18 cellular contexts compared by ENCODE assay signal in the genomic region with DNA sequence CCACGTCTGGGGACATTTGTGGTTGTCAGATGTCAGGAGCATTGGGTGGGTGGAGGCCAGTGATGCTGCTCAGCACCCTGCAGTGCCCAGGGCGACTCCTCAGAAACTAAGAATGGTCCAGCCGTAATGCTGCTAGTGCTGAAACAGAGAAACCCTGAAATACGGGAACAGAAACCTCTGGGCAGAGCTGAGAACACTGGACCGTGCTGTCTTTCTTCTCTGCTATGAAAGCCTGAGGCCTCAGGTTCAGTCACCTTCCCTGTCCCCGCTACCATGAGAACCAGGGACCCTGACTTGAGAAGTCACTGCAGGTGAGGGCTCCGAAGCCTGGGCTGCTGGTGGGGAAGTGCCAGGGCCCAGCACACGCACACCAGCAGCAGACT. TPM values are rescaled to one million over a fixed set of nuclear protein-coding genes. Genes with fewer than 3 reads are reported as not detected.
DNase-seq lines count a peak whose midpoint lies in the region; ATAC-seq and TF ChIP-seq lines count a peak whose summit lies in the region.
"Had no signal": no experiment of that assay in that cellular context is flagged by ENCODE, and none has a peak within 500 bp of the region (broad histone marks: within the 10 kb centered on the region; RNA-seq: fewer than 3 reads in every experiment).

No MANE protein-coding gene starts in this region.

- peaks cover 62% of the 10 kb centered on the region for H4K20me1 ChIP-seq in BLaER1
- H4K20me1 ChIP-seq in osteoblast (ENCODE audit: insufficient read depth, low read length): peaks cover 14% of the 10 kb centered on the region

- H3K27me3 Mint-ChIP-seq in activated B cell treated with CpG ODN at 0.5 μM for 24 hours: no peaks in the 10 kb centered on the region
- H3K27me3 Mint-ChIP-seq in activated CD4-positive, alpha-beta T cell treated with anti-CD3 and anti-CD28 coated beads for 36 hours: no peaks in the 10 kb centered on the region
- H3K27me3 Mint-ChIP-seq: activated CD8-positive, alpha-beta T cell treated with anti-CD3 and anti-CD28 coated beads for 36 hours had no signal

- CTCF ChIA-PET in activated B cell treated with CpG ODN at 0.5 μM for 24 hours (lab: Charles Lee): no interaction called here
- CTCF ChIA-PET in activated CD4-positive, alpha-beta T cell treated with anti-CD3 and anti-CD28 coated beads for 36 hours (lab: Charles Lee): no interaction called here

- TF ChIP-seq CTCF in activated B cell treated with CpG ODN at 0.5 μM for 24 hours (IDR thresholded peaks at IDR 0.05) (no peak), osteoblast (IDR thresholded peaks at IDR 0.05; ENCODE audit: extremely low read depth, low read depth, low read length) (no peak)

- H3K36me3 ChIP-seq in BLaER1: peaks cover 100% of the 10 kb centered on the region
- H3K36me3 ChIP-seq in osteoblast (ENCODE audit: insufficient read depth, low read length): peaks cover 94% of the 10 kb centered on the region
- H3K36me3 ChIP-seq: ovary had no signal

- peak; percentile 60 for ATAC-seq in GM19395 (IDR thresholded peaks at IDR 0.05; ENCODE audit: unreplicated experiment)
- ATAC-seq in activated B cell treated with CpG ODN at 0.5 μM for 24 hours (ENCODE audit: low read depth): peak; percentile 90
- no peak for ATAC-seq in activated CD4-positive, alpha-beta T cell treated with anti-CD3 and anti-CD28 coated beads for 36 hours
- no peak for ATAC-seq in HG03045 (IDR thresholded peaks at IDR 0.05; ENCODE audit: unreplicated experiment)
- ATAC-seq in HG02571 (IDR thresholded peaks at IDR 0.05; ENCODE audit: unreplicated experiment): no peak
- ATAC-seq: activated CD8-positive, alpha-beta T cell treated with anti-CD3 and anti-CD28 coated beads for 36 hours had no signal

- H3K4me2 ChIP-seq in BLaER1 (peak overlapping the region; percentile 1; the same call in 1 of the 2 replicates), osteoblast (ENCODE audit: insufficient read depth, low read length) (no peak overlapping the region)

- peaks cover 96% of the 10 kb centered on the region for H3K36me3 Mint-ChIP-seq in activated B cell treated with CpG ODN at 0.5 μM for 24 hours (ENCODE audit: low read depth)
- H3K36me3 Mint-ChIP-seq in activated CD4-positive, alpha-beta T cell treated with anti-CD3 and anti-CD28 coated beads for 36 hours (ENCODE audit: low read depth): peaks cover 57% of the 10 kb centered on the region

- POLR2A ChIA-PET in activated B cell treated with CpG ODN at 0.5 μM for 24 hours (lab: Charles Lee): interaction anchor here (1.3 kb wide), 1 partner anchor 23 kb away, joined by 5 read pairs; the partner anchor contains the start of gene VMAC
- POLR2A ChIA-PET in activated CD4-positive, alpha-beta T cell treated with anti-CD3 and anti-CD28 coated beads for 36 hours (lab: Charles Lee): no interaction called here

- H3K27me3 ChIP-seq in BLaER1: no peaks in the 10 kb centered on the region
- H3K27me3 ChIP-seq in osteoblast (ENCODE audit: insufficient read depth, low read length): no peaks in the 10 kb centered on the region
- H3K27me3 ChIP-seq: ovary had no signal

- H3K4me3 ChIP-seq in BLaER1 (no peak overlapping the region), osteoblast (ENCODE audit: insufficient read depth, low read length) (no peak overlapping the region)
- H3K4me3 ChIP-seq: ovary had no signal

- H3K9me3 ChIP-seq in BLaER1: no peaks in the 10 kb centered on the region
- no peaks in the 10 kb centered on the region for H3K9me3 ChIP-seq in osteoblast (ENCODE audit: low read depth, low read length)
- H3K9me3 ChIP-seq: ovary had no signal

- H3K4me1 Mint-ChIP-seq in activated B cell treated with CpG ODN at 0.5 μM for 24 hours: peaks cover 15% of the 10 kb centered on the region
- no peaks in the 10 kb centered on the region for H3K4me1 Mint-ChIP-seq in activated CD4-positive, alpha-beta T cell treated with anti-CD3 and anti-CD28 coated beads for 36 hours

- H3K27ac ChIP-seq in BLaER1 (0 out of 2 replicates have a peak overlapping the region, but pooled peaks have one; percentile 18), osteoblast (ENCODE audit: low read depth, low read length) (peak overlapping the region; percentile 79)
- H3K27ac ChIP-seq: ovary had no signal

- H3K9me3 Mint-ChIP-seq in activated B cell treated with CpG ODN at 0.5 μM for 24 hours: no peaks in the 10 kb centered on the region
- no peaks in the 10 kb centered on the region for H3K9me3 Mint-ChIP-seq in activated CD4-positive, alpha-beta T cell treated with anti-CD3 and anti-CD28 coated beads for 36 hours (ENCODE audit: low read depth)
- H3K9me3 Mint-ChIP-seq: activated CD8-positive, alpha-beta T cell treated with anti-CD3 and anti-CD28 coated beads for 36 hours had no signal

- intact Hi-C loops in activated B cell treated with CpG ODN at 0.5 μM for 24 hours (cut with micrococcal nuclease): no loop called here
- intact Hi-C loops in activated CD4-positive, alpha-beta T cell treated with anti-CD3 and anti-CD28 coated beads for 36 hours (cut with DNase I, micrococcal nuclease): no loop called here

- H3K9ac ChIP-seq in BLaER1: peak overlapping the region; percentile 38

- H3K27ac Mint-ChIP-seq in activated B cell treated with CpG ODN at 0.5 μM for 24 hours: peak overlapping the region; percentile 50
- no peak overlapping the region for H3K27ac Mint-ChIP-seq in activated CD4-positive, alpha-beta T cell treated with anti-CD3 and anti-CD28 coated beads for 36 hours
- H3K27ac Mint-ChIP-seq: activated CD8-positive, alpha-beta T cell treated with anti-CD3 and anti-CD28 coated beads for 36 hours had no signal

- DNase-seq in activated B cell treated with CpG ODN at 0.5 μM for 24 hours: no peak
- DNase-seq in osteoblast (ENCODE audit: insufficient read length, low spot score, missing footprints): peak; percentile 19
- no peak for DNase-seq in HuH-7.5 (ENCODE audit: low spot score)
- DNase-seq in activated CD4-positive, alpha-beta T cell treated with anti-CD3 and anti-CD28 coated beads for 36 hours: no peak
- DNase-seq: activated CD8-positive, alpha-beta T cell treated with anti-CD3 and anti-CD28 coated beads for 36 hours; activated naive CD4-positive, alpha-beta T cell treated with anti-CD3 and anti-CD28 coated beads, Interleukin-2, amount 50 U/mL, for 16 hours; cerebellar nuclear complex; DND-41; KG1; NCI-H2081 treated with DMSO at 0.1 percent for 48 hours; OCI-M1; ovary; T-helper 2 cell had no signal

- H2AFZ ChIP-seq in osteoblast (ENCODE audit: low read length): no peak overlapping the region

- no peaks in the 10 kb centered on the region for H3K79me2 ChIP-seq in osteoblast (ENCODE audit: insufficient read depth, low read length)

- no peak overlapping the region for H3K4me3 Mint-ChIP-seq in activated B cell treated with CpG ODN at 0.5 μM for 24 hours
- no peak overlapping the region for H3K4me3 Mint-ChIP-seq in activated CD4-positive, alpha-beta T cell treated with anti-CD3 and anti-CD28 coated beads for 36 hours
- H3K4me3 Mint-ChIP-seq: activated CD8-positive, alpha-beta T cell treated with anti-CD3 and anti-CD28 coated beads for 36 hours had no signal

- peaks cover 16% of the 10 kb centered on the region for H3K4me1 ChIP-seq in BLaER1
- H3K4me1 ChIP-seq in osteoblast (ENCODE audit: insufficient read depth, low read length): peaks cover 7% of the 10 kb centered on the region

RNA-seq across cellular contexts. Expression of gene CAPS, which starts 13.4 kb away (rescaled TPM):
- 15.9 and 21.6 TPM in 2 replicates for total RNA-seq in activated B cell treated with CpG ODN at 0.5 μM for 24 hours
- 10.6 and 18.1 TPM in 2 replicates for total RNA-seq in osteoblast
- total RNA-seq in activated CD4-positive, alpha-beta T cell treated with anti-CD3 and anti-CD28 coated beads for 36 hours: 1 to 10 TPM; 2.2 to 2.7 TPM

RNA-seq across cellular contexts. Expression of gene VMAC, which starts 22.8 kb away (rescaled TPM):
- total RNA-seq in activated B cell treated with CpG ODN at 0.5 μM for 24 hours (11.2 and 13.3 TPM in 2 replicates), osteoblast (12.3 and 12.7 TPM in 2 replicates)
- total RNA-seq in activated CD4-positive, alpha-beta T cell treated with anti-CD3 and anti-CD28 coated beads for 36 hours: 1 to 10 TPM; 2.3 to 2.8 TPM

RNA-seq across cellular contexts. Expression of gene NDUFA11, which starts 23.8 kb away (rescaled TPM):
- total RNA-seq in activated B cell treated with CpG ODN at 0.5 μM for 24 hours: 193 and 225 TPM in 2 replicates
- total RNA-seq in osteoblast: 235 and 265 TPM in 2 replicates
- 100 to 1,000 TPM; 175 to 213 TPM for total RNA-seq in activated CD4-positive, alpha-beta T cell treated with anti-CD3 and anti-CD28 coated beads for 36 hours

RNA-seq across cellular contexts. Expression of gene RANBP3, which starts 50.5 kb away (rescaled TPM):
- 77.0 and 98.5 TPM in 2 replicates for total RNA-seq in activated B cell treated with CpG ODN at 0.5 μM for 24 hours
- 40.5 and 42.1 TPM in 2 replicates for total RNA-seq in osteoblast
- 100 to 1,000 TPM in 1 of 2 experiments, 10 to 100 TPM in 1; 85.5 to 103 TPM for total RNA-seq in activated CD4-positive, alpha-beta T cell treated with anti-CD3 and anti-CD28 coated beads for 36 hours

RNA-seq across cellular contexts. Expression of gene FUT5, which starts 57.1 kb away (rescaled TPM):
- total RNA-seq in activated B cell treated with CpG ODN at 0.5 μM for 24 hours: not detected in 2 replicates
- not detected in 2 replicates for total RNA-seq in osteoblast
- total RNA-seq in activated CD4-positive, alpha-beta T cell treated with anti-CD3 and anti-CD28 coated beads for 36 hours: under 1 TPM in 1 of 2 experiments, not detected in 1; 0.09 TPM
- total RNA-seq: activated CD8-positive, alpha-beta T cell treated with anti-CD3 and anti-CD28 coated beads for 36 hours; kidney epithelial cell had no signal

Comparison
In these comparisons a context has a peak if more than half of its experiments do, and no peak if none do; other contexts are left out.
1. ATAC-seq: peak in GM19395 (single experiment) and activated B cell treated with CpG ODN at 0.5 μM for 24 hours (single experiment); none in activated CD4-positive, alpha-beta T cell treated with anti-CD3 and anti-CD28 coated beads for 36 hours (single experiment), HG03045 (single experiment) and HG02571 (single experiment).